Comparison of ENCODE assay signal across 13 cellular contexts in genomic region chr13:75986818-75987217, GRCh38.
DNase-seq lines count a peak whose midpoint lies in the region; ATAC-seq lines count a peak whose summit lies in the region.
"Had no signal": no experiment of that assay in that cellular context is flagged by ENCODE, and none has a peak within 500 bp of the region (broad histone marks: within the 10 kb centered on the region; RNA-seq: fewer than 3 reads in every experiment).

No MANE protein-coding gene starts in this region.

- H3K4me3 ChIP-seq in trophoblast cell (ENCODE audit: low read depth, low read length) = no peak overlapping the region
- no peak overlapping the region for H3K4me3 ChIP-seq in MG63
- H3K4me3 ChIP-seq: testis had no signal

- ATAC-seq in GM19025 (IDR thresholded peaks at IDR 0.05; ENCODE audit: low read depth, unreplicated experiment) (peak; percentile 85), GM21723 (IDR thresholded peaks at IDR 0.05; ENCODE audit: unreplicated experiment) (peak; percentile 97), HG03175 (IDR thresholded peaks at IDR 0.05; ENCODE audit: unreplicated experiment) (peak; percentile 99)
- ATAC-seq: HCT116 had no signal

- H3K27ac ChIP-seq in trophoblast cell (ENCODE audit: low read depth, low read length) = peak overlapping the region; percentile 67
- H3K27ac ChIP-seq: testis had no signal

- no peak overlapping the region for H3K23ac ChIP-seq in trophoblast cell (ENCODE audit: low read length)

- H3K4ac ChIP-seq in trophoblast cell (ENCODE audit: low read depth, low read length) = no peak overlapping the region

- no peaks in the 10 kb centered on the region for H3K79me2 ChIP-seq in trophoblast cell (ENCODE audit: control insufficient read depth, insufficient read depth, low read length, poor library complexity)

- H4K12ac ChIP-seq in trophoblast cell (ENCODE audit: low read depth, low read length) = no peak overlapping the region

- H4K8ac ChIP-seq in trophoblast cell (ENCODE audit: low read depth, low read length) = no peak overlapping the region

- H3K9ac ChIP-seq in trophoblast cell (ENCODE audit: low read length) = no peak overlapping the region

- H3K18ac ChIP-seq in trophoblast cell (ENCODE audit: low read length) = no peak overlapping the region

- H3K9me3 ChIP-seq in trophoblast cell (ENCODE audit: insufficient read depth, low read depth, low read length) (no peaks in the 10 kb centered on the region), MG63 (no peaks in the 10 kb centered on the region)
- H3K9me3 ChIP-seq: testis had no signal

- H4K91ac ChIP-seq in trophoblast cell (ENCODE audit: low read depth, low read length) = peak overlapping the region; percentile 73

- H3K79me1 ChIP-seq in trophoblast cell (ENCODE audit: low read length) = peaks cover 4% of the 10 kb centered on the region

- H3K36me3 ChIP-seq in trophoblast cell (ENCODE audit: control insufficient read depth in 1 of 2, insufficient read depth in 2 of 2, low read length in 2 of 2) = no peaks in the 10 kb centered on the region
- no peaks in the 10 kb centered on the region for H3K36me3 ChIP-seq in MG63

- no CpG with 5 or more reads among the region's 1 CpG for WGBS in trophoblast cell (ENCODE audit: extremely low coverage, insufficient coverage, insufficient read length)

- H2BK12ac ChIP-seq in trophoblast cell (ENCODE audit: low read length) = peak overlapping the region; percentile 91

- DNase-seq in trophoblast cell (no peak), hippocampal formation (lab: John Stamatoyannopoulos, UW) (no peak), MG63 (no peak), iPS-NIHi7 (ENCODE audit: extremely low spot score) (no peak)
- DNase-seq: DND-41, foreskin fibroblast, OCI-M1, posterior cingulate gyrus, testis had no signal

- H3K4me1 ChIP-seq in trophoblast cell (ENCODE audit: control insufficient read depth in 1 of 2, insufficient read depth in 2 of 2, low read length in 2 of 2) = peaks cover 0 to 3% of the 10 kb centered on the region in 2 experiments
- H3K4me1 ChIP-seq: testis had no signal

- H3K14ac ChIP-seq in trophoblast cell (ENCODE audit: low read length) = no peak overlapping the region

- H2BK120ac ChIP-seq in trophoblast cell (ENCODE audit: insufficient read depth, low read length, poor library complexity) = no peak overlapping the region

- no peak overlapping the region for H2AK5ac ChIP-seq in trophoblast cell (ENCODE audit: low read length)

- H3K27me3 ChIP-seq in trophoblast cell (ENCODE audit: insufficient read depth, low read length) = no peaks in the 10 kb centered on the region
- no peaks in the 10 kb centered on the region for H3K27me3 ChIP-seq in MG63
- H3K27me3 ChIP-seq: testis had no signal

- H2BK5ac ChIP-seq in trophoblast cell (ENCODE audit: low read depth, low read length, poor library complexity) = peak overlapping the region; percentile 39

- no peak overlapping the region for H3K4me2 ChIP-seq in trophoblast cell (ENCODE audit: low read length)

- H2AFZ ChIP-seq in trophoblast cell (ENCODE audit: insufficient read depth, low read length, poor library complexity) = no peak overlapping the region
